In genomic region chr14:104972301-104973211, GRCh38 we compare ENCODE assay signal across 1 cellular context.
A peak's percentile ranks its signal among the peaks of the same experiment; 100 is the strongest.
TF ChIP-seq lines count a peak whose summit lies in the region.

No MANE protein-coding gene starts in this region.

TF ChIP-seq in K562, 482 proteins besides CTCF, POLR2A, EP300 and RAD21:
- TF ChIP-seq BHLHE40 (IDR thresholded peaks at IDR 0.05; ENCODE audit: low read length) (0 out of 2 replicates have a peak, but pooled peaks have one; percentile 12), MEF2A (IDR thresholded peaks at IDR 0.05; ENCODE audit: control insufficient read depth, low read depth, low read length) (no peak), POLR2AphosphoS5 (IDR thresholded peaks at IDR 0.05; ENCODE audit: control insufficient read depth, insufficient read depth, low read depth, low read length) (no peak)
